ENCODE assay signal across 20 cellular contexts in the genomic region with DNA sequence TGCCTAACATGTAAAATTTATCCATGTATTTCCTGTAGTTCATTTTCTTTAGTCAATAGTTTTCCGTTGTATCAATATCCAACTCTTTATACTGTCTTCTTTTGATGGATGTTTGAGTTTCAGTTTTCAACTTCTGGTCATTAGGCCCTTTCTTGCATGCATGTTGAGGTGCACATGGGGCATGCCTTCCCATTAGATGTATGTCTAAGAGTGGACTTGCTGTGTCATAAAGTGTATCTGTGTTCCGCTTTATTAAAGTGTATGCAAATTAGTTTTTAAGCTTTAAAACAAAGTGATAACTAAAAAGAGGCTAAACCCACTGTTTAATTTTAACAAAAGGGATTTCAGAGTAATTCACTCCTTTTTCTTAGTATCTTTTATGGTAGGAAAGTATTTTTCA. TPM values are rescaled to one million over a fixed set of nuclear protein-coding genes. Genes with fewer than 3 reads are reported as not detected.
DNase-seq lines count a peak whose midpoint lies in the region; ATAC-seq and TF ChIP-seq lines count a peak whose summit lies in the region.
"Had no signal": no experiment of that assay in that cellular context is flagged by ENCODE, and none has a peak within 500 bp of the region (broad histone marks: within the 10 kb centered on the region; RNA-seq: fewer than 3 reads in every experiment).

No MANE protein-coding gene starts in this region.

- intact Hi-C loops in vagina (cut with DNase I) = no loop called here

- no peaks in the 10 kb centered on the region for H3K27me3 Mint-ChIP-seq in chondrocyte (ENCODE audit: low read depth)
- H3K27me3 Mint-ChIP-seq: CD4-positive, CD25-positive, alpha-beta regulatory T cell had no signal

- H3K4me1 ChIP-seq in vagina = no peaks in the 10 kb centered on the region
- H3K4me1 ChIP-seq: BE2C had no signal

- no peak for TF ChIP-seq CTCF in chondrocyte (IDR thresholded peaks at IDR 0.05)
- no peak for TF ChIP-seq CTCF in vagina (IDR thresholded peaks at IDR 0.05)

- no peak overlapping the region for H3K4me3 Mint-ChIP-seq in chondrocyte (ENCODE audit: unreplicated experiment)
- H3K4me3 Mint-ChIP-seq: CD4-positive, CD25-positive, alpha-beta regulatory T cell had no signal

- TF ChIP-seq POLR2A in vagina (IDR thresholded peaks at IDR 0.05) = no peak

- no peaks in the 10 kb centered on the region for H3K9me3 ChIP-seq in vagina
- H3K9me3 ChIP-seq: BE2C, Peyer's patch had no signal

- H3K36me3 Mint-ChIP-seq in chondrocyte (ENCODE audit: low read depth) = peaks cover 7% of the 10 kb centered on the region

- no peak overlapping the region for H3K4me3 ChIP-seq in vagina
- H3K4me3 ChIP-seq: K562, Peyer's patch had no signal

- no peak overlapping the region for H3K27ac ChIP-seq in vagina
- H3K27ac ChIP-seq: Peyer's patch had no signal

- peak overlapping the region; percentile 12 for H3K27ac Mint-ChIP-seq in chondrocyte (ENCODE audit: unreplicated experiment)

- no peaks in the 10 kb centered on the region for H3K27me3 ChIP-seq in vagina
- H3K27me3 ChIP-seq: BE2C, Peyer's patch had no signal

- H3K9me3 Mint-ChIP-seq in chondrocyte (ENCODE audit: low read depth) = no peaks in the 10 kb centered on the region
- H3K9me3 Mint-ChIP-seq: CD4-positive, CD25-positive, alpha-beta regulatory T cell had no signal

- DNase-seq in chondrocyte (ENCODE audit: low spot score) (no peak), NCI-H526 treated with DMSO at 0.1 percent for 48 hours (lab: John Stamatoyannopoulos, UW) (no peak), vagina (ENCODE audit: extremely low spot score in 2 of 2) (no peak), retina (no peak), GM19238 (ENCODE audit: insufficient read length, low spot score) (no peak)
- DNase-seq: BE2C; CD4-positive, CD25-positive, alpha-beta regulatory T cell; COR-L47; DMS 273 treated with DMSO at 0.1 percent for 48 hours; DND-41; NCI-H1105; NCI-H2081; NCI-H2171 treated with DMSO at 0.1 percent for 48 hours; NCI-H446; NCI-H69; Peyer's patch had no signal

- peaks cover 45% of the 10 kb centered on the region for H3K4me1 Mint-ChIP-seq in chondrocyte (ENCODE audit: low read depth)

- ATAC-seq in GM18511 (IDR thresholded peaks at IDR 0.05; ENCODE audit: unreplicated experiment) = peak; percentile 49
- ATAC-seq in HG02981 (IDR thresholded peaks at IDR 0.05; ENCODE audit: unreplicated experiment) = peak; percentile 41
- ATAC-seq: K562, Right ventricle myocardium inferior had no signal

- H3K36me3 ChIP-seq in vagina = no peaks in the 10 kb centered on the region
- H3K36me3 ChIP-seq: BE2C, Peyer's patch had no signal

RNA-seq across cellular contexts. Expression of gene SIPA1L1, which starts 28.1 kb away (rescaled TPM):
- total RNA-seq in chondrocyte (89.7 to 136 TPM (median 96.1 TPM) in 3 replicates), vagina (18.7 TPM)
